In the genomic region with DNA sequence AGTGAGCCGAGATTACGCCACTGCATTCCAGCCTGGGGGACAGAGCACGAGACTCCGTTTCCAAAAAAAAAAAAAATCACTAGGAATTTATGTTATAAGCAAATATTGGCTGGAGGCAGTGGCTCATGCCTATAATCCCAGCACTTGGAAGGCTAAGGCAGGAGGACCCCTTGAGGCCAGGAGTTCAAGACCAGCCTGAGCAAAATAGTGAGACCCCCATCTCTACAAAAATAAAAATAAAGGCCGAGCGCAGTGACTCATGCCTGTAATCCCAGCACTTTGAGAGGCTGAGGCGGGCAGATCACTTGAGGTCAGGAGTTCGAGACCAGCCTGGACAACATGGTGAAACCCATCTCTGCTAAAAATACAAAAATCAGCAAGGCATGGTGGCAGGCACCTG, we compare ENCODE assay signal across 1 cellular context.
TF ChIP-seq lines count a peak whose summit lies in the region.
"Not testable (repeated sequence)": the region's sequence is repeated elsewhere in the genome, so short reads cannot be mapped to it uniquely, and the experiment has no call there.

No MANE protein-coding gene starts in this region.

TF ChIP-seq in HepG2, 621 proteins besides CTCF, POLR2A, EP300 and RAD21 (continued from another document):
- TF ChIP-seq ZNF619 (CRISPR knock-in tag; IDR thresholded peaks at IDR 0.05): 0 out of 2 replicates have a peak, but pooled peaks have one; percentile 50
- TF ChIP-seq SP5 (CRISPR knock-in tag; IDR thresholded peaks at IDR 0.05; ENCODE audit: borderline replicate concordance, low read depth): 0 out of 2 replicates have a peak, but pooled peaks have one; percentile 1
- TF ChIP-seq, protein P1, sequence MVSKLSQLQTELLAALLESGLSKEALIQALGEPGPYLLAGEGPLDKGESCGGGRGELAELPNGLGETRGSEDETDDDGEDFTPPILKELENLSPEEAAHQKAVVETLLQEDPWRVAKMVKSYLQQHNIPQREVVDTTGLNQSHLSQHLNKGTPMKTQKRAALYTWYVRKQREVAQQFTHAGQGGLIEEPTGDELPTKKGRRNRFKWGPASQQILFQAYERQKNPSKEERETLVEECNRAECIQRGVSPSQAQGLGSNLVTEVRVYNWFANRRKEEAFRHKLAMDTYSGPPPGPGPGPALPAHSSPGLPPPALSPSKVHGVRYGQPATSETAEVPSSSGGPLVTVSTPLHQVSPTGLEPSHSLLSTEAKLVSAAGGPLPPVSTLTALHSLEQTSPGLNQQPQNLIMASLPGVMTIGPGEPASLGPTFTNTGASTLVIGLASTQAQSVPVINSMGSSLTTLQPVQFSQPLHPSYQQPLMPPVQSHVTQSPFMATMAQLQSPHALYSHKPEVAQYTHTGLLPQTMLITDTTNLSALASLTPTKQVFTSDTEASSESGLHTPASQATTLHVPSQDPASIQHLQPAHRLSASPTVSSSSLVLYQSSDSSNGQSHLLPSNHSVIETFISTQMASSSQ (IDR thresholded peaks at IDR 0.05; ENCODE audit: low read depth): not testable (repeated sequence)
- TF ChIP-seq, protein P1 (CRISPR knock-in tag; IDR thresholded peaks at IDR 0.05; ENCODE audit: borderline replicate concordance): 0 out of 2 replicates have a peak, but pooled peaks have one; percentile 23
- TF ChIP-seq, protein P2, sequence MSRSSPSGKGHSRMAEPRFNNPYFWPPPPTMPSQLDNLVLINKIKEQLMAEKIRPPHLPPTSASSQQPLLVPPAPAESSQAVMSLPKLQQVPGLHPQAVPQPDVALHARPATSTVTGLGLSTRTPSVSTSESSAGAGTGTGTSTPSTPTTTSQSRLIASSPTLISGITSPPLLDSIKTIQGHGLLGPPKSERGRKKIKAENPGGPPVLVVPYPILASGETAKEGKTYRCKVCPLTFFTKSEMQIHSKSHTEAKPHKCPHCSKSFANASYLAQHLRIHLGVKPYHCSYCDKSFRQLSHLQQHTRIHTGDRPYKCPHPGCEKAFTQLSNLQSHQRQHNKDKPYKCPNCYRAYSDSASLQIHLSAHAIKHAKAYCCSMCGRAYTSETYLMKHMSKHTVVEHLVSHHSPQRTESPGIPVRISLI (CRISPR knock-in tag; IDR thresholded peaks at IDR 0.05; ENCODE audit: borderline replicate concordance): peak; percentile 39; the same call in 1 of the 2 replicates
